Comparison of ENCODE assay signal across 2 cellular contexts in the genomic region with DNA sequence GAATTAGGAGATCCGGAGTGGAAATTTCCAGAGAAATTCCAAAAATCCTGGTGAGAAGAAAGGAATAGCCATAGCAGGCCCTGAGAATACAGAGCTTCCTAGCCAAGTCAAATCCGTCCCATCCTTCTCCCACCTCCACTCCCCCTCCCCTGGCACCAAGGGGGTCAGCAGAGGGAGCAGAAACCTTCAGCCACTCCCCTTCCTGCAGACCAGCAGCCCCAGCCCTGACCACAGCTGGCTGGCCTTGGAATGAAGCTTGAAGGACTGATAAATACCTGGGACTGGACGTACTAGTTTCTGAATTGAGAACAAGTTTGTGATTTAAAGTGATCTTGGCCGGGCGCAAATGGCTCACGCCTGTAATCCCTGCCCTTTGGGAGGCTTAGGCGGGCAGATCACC.
TF ChIP-seq lines count a peak whose summit lies in the region.

No MANE protein-coding gene starts in this region.

TF ChIP-seq in GM23338, 12 proteins besides CTCF, POLR2A, EP300 and RAD21 (continues in another document):
- TF ChIP-seq EZH2phosphoT487 (IDR thresholded peaks at IDR 0.05; ENCODE audit: unreplicated experiment), result no peak
- TF ChIP-seq, protein P1, sequence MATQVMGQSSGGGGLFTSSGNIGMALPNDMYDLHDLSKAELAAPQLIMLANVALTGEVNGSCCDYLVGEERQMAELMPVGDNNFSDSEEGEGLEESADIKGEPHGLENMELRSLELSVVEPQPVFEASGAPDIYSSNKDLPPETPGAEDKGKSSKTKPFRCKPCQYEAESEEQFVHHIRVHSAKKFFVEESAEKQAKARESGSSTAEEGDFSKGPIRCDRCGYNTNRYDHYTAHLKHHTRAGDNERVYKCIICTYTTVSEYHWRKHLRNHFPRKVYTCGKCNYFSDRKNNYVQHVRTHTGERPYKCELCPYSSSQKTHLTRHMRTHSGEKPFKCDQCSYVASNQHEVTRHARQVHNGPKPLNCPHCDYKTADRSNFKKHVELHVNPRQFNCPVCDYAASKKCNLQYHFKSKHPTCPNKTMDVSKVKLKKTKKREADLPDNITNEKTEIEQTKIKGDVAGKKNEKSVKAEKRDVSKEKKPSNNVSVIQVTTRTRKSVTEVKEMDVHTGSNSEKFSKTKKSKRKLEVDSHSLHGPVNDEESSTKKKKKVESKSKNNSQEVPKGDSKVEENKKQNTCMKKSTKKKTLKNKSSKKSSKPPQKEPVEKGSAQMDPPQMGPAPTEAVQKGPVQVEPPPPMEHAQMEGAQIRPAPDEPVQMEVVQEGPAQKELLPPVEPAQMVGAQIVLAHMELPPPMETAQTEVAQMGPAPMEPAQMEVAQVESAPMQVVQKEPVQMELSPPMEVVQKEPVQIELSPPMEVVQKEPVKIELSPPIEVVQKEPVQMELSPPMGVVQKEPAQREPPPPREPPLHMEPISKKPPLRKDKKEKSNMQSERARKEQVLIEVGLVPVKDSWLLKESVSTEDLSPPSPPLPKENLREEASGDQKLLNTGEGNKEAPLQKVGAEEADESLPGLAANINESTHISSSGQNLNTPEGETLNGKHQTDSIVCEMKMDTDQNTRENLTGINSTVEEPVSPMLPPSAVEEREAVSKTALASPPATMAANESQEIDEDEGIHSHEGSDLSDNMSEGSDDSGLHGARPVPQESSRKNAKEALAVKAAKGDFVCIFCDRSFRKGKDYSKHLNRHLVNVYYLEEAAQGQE (IDR thresholded peaks at IDR 0.05; ENCODE audit: unreplicated experiment), result no peak
- TF ChIP-seq EZH2 (IDR thresholded peaks at IDR 0.05; ENCODE audit: low read depth, unreplicated experiment), result no peak
- no peak for TF ChIP-seq ZNF331 (CRISPR knock-in tag; IDR thresholded peaks at IDR 0.05; ENCODE audit: low read depth)
- TF ChIP-seq CREB1 (CRISPR knock-in tag; IDR thresholded peaks at IDR 0.05; ENCODE audit: low read depth), result no peak
- TF ChIP-seq POLR2AphosphoS5 (IDR thresholded peaks at IDR 0.05; ENCODE audit: low read depth), result no peak
- no peak for TF ChIP-seq STAT1 (IDR thresholded peaks at IDR 0.05; ENCODE audit: unreplicated experiment)
- TF ChIP-seq, protein P2, sequence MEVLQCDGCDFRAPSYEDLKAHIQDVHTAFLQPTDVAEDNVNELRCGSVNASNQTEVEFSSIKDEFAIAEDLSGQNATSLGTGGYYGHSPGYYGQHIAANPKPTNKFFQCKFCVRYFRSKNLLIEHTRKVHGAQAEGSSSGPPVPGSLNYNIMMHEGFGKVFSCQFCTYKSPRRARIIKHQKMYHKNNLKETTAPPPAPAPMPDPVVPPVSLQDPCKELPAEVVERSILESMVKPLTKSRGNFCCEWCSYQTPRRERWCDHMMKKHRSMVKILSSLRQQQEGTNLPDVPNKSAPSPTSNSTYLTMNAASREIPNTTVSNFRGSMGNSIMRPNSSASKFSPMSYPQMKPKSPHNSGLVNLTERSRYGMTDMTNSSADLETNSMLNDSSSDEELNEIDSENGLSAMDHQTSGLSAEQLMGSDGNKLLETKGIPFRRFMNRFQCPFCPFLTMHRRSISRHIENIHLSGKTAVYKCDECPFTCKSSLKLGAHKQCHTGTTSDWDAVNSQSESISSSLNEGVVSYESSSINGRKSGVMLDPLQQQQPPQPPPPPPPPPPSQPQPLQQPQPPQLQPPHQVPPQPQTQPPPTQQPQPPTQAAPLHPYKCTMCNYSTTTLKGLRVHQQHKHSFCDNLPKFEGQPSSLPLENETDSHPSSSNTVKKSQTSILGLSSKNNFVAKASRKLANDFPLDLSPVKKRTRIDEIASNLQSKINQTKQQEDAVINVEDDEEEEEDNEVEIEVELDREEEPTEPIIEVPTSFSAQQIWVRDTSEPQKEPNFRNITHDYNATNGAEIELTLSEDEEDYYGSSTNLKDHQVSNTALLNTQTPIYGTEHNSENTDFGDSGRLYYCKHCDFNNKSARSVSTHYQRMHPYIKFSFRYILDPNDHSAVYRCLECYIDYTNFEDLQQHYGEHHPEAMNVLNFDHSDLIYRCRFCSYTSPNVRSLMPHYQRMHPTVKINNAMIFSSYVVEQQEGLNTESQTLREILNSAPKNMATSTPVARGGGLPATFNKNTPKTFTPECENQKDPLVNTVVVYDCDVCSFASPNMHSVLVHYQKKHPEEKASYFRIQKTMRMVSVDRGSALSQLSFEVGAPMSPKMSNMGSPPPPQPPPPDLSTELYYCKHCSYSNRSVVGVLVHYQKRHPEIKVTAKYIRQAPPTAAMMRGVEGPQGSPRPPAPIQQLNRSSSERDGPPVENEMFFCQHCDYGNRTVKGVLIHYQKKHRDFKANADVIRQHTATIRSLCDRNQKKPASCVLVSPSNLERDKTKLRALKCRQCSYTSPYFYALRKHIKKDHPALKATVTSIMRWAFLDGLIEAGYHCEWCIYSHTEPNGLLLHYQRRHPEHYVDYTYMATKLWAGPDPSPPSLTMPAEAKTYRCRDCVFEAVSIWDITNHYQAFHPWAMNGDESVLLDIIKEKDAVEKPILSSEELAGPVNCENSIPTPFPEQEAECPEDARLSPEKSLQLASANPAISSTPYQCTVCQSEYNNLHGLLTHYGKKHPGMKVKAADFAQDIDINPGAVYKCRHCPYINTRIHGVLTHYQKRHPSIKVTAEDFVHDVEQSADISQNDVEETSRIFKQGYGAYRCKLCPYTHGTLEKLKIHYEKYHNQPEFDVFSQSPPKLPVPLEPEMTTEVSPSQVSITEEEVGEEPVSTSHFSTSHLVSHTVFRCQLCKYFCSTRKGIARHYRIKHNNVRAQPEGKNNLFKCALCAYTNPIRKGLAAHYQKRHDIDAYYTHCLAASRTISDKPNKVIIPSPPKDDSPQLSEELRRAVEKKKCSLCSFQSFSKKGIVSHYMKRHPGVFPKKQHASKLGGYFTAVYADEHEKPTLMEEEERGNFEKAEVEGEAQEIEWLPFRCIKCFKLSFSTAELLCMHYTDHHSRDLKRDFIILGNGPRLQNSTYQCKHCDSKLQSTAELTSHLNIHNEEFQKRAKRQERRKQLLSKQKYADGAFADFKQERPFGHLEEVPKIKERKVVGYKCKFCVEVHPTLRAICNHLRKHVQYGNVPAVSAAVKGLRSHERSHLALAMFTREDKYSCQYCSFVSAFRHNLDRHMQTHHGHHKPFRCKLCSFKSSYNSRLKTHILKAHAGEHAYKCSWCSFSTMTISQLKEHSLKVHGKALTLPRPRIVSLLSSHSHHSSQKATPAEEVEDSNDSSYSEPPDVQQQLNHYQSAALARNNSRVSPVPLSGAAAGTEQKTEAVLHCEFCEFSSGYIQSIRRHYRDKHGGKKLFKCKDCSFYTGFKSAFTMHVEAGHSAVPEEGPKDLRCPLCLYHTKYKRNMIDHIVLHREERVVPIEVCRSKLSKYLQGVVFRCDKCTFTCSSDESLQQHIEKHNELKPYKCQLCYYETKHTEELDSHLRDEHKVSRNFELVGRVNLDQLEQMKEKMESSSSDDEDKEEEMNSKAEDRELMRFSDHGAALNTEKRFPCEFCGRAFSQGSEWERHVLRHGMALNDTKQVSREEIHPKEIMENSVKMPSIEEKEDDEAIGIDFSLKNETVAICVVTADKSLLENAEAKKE (CRISPR knock-in tag; IDR thresholded peaks at IDR 0.05), result no peak
- TF ChIP-seq, protein P3, sequence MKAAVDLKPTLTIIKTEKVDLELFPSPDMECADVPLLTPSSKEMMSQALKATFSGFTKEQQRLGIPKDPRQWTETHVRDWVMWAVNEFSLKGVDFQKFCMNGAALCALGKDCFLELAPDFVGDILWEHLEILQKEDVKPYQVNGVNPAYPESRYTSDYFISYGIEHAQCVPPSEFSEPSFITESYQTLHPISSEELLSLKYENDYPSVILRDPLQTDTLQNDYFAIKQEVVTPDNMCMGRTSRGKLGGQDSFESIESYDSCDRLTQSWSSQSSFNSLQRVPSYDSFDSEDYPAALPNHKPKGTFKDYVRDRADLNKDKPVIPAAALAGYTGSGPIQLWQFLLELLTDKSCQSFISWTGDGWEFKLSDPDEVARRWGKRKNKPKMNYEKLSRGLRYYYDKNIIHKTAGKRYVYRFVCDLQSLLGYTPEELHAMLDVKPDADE (IDR thresholded peaks at IDR 0.05), result no peak
- no peak for TF ChIP-seq JUNB (IDR thresholded peaks at IDR 0.05; ENCODE audit: unreplicated experiment)

TF ChIP-seq in K562, 482 proteins besides CTCF, POLR2A, EP300 and RAD21:
- TF ChIP-seq CHCHD3 (CRISPR knock-in tag; IDR thresholded peaks at IDR 0.05) (no peak), TRIM24 (IDR thresholded peaks at IDR 0.05) (no peak), SMAD4 (CRISPR knock-in tag; conservative IDR thresholded peaks at IDR 0.05) (no peak), RB1 (IDR thresholded peaks at IDR 0.05; ENCODE audit: low read depth) (no peak), ZNF57 (CRISPR knock-in tag; IDR thresholded peaks at IDR 0.05) (no peak), HDGF (IDR thresholded peaks at IDR 0.05) (no peak), SIN3B (IDR thresholded peaks at IDR 0.05; ENCODE audit: low read depth) (no peak), MCM2 (IDR thresholded peaks at IDR 0.05; ENCODE audit: low read depth) (no peak), ZNF175 (CRISPR knock-in tag; IDR thresholded peaks at IDR 0.05; ENCODE audit: low read depth) (no peak), POLR2H (tag; IDR thresholded peaks at IDR 0.05; ENCODE audit: low read depth) (no peak), DNMT1 (IDR thresholded peaks at IDR 0.05) (no peak), ARID2 (IDR thresholded peaks at IDR 0.05) (no peak), BRD4 (IDR thresholded peaks at IDR 0.05) (no peak), KHSRP (IDR thresholded peaks at IDR 0.05) (no peak)
- TF ChIP-seq, protein P4, sequence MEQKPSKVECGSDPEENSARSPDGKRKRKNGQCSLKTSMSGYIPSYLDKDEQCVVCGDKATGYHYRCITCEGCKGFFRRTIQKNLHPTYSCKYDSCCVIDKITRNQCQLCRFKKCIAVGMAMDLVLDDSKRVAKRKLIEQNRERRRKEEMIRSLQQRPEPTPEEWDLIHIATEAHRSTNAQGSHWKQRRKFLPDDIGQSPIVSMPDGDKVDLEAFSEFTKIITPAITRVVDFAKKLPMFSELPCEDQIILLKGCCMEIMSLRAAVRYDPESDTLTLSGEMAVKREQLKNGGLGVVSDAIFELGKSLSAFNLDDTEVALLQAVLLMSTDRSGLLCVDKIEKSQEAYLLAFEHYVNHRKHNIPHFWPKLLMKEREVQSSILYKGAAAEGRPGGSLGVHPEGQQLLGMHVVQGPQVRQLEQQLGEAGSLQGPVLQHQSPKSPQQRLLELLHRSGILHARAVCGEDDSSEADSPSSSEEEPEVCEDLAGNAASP (IDR thresholded peaks at IDR 0.05), result no peak
- TF ChIP-seq, protein P5, sequence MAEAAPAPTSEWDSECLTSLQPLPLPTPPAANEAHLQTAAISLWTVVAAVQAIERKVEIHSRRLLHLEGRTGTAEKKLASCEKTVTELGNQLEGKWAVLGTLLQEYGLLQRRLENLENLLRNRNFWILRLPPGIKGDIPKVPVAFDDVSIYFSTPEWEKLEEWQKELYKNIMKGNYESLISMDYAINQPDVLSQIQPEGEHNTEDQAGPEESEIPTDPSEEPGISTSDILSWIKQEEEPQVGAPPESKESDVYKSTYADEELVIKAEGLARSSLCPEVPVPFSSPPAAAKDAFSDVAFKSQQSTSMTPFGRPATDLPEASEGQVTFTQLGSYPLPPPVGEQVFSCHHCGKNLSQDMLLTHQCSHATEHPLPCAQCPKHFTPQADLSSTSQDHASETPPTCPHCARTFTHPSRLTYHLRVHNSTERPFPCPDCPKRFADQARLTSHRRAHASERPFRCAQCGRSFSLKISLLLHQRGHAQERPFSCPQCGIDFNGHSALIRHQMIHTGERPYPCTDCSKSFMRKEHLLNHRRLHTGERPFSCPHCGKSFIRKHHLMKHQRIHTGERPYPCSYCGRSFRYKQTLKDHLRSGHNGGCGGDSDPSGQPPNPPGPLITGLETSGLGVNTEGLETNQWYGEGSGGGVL (CRISPR knock-in tag; IDR thresholded peaks at IDR 0.05), result no peak
- TF ChIP-seq, protein P6, sequence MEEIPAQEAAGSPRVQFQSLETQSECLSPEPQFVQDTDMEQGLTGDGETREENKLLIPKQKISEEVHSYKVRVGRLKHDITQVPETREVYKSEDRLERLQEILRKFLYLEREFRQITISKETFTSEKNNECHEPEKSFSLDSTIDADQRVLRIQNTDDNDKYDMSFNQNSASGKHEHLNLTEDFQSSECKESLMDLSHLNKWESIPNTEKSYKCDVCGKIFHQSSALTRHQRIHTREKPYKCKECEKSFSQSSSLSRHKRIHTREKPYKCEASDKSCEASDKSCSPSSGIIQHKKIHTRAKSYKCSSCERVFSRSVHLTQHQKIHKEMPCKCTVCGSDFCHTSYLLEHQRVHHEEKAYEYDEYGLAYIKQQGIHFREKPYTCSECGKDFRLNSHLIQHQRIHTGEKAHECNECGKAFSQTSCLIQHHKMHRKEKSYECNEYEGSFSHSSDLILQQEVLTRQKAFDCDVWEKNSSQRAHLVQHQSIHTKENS (CRISPR knock-in tag; IDR thresholded peaks at IDR 0.05), result no peak
- TF ChIP-seq, protein P7, sequence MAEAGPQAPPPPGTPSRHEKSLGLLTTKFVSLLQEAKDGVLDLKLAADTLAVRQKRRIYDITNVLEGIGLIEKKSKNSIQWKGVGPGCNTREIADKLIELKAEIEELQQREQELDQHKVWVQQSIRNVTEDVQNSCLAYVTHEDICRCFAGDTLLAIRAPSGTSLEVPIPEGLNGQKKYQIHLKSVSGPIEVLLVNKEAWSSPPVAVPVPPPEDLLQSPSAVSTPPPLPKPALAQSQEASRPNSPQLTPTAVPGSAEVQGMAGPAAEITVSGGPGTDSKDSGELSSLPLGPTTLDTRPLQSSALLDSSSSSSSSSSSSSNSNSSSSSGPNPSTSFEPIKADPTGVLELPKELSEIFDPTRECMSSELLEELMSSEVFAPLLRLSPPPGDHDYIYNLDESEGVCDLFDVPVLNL (CRISPR knock-in tag; IDR thresholded peaks at IDR 0.05; ENCODE audit: low read depth), result no peak
- TF ChIP-seq, protein P8, sequence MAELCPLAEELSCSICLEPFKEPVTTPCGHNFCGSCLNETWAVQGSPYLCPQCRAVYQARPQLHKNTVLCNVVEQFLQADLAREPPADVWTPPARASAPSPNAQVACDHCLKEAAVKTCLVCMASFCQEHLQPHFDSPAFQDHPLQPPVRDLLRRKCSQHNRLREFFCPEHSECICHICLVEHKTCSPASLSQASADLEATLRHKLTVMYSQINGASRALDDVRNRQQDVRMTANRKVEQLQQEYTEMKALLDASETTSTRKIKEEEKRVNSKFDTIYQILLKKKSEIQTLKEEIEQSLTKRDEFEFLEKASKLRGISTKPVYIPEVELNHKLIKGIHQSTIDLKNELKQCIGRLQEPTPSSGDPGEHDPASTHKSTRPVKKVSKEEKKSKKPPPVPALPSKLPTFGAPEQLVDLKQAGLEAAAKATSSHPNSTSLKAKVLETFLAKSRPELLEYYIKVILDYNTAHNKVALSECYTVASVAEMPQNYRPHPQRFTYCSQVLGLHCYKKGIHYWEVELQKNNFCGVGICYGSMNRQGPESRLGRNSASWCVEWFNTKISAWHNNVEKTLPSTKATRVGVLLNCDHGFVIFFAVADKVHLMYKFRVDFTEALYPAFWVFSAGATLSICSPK (IDR thresholded peaks at IDR 0.05; ENCODE audit: borderline replicate concordance), result no peak
- TF ChIP-seq, protein P9, sequence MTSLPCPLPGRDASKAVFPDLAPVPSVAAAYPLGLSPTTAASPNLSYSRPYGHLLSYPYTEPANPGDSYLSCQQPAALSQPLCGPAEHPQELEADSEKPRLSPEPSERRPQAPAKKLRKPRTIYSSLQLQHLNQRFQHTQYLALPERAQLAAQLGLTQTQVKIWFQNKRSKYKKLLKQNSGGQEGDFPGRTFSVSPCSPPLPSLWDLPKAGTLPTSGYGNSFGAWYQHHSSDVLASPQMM (CRISPR knock-in tag; IDR thresholded peaks at IDR 0.05), result no peak
